ENCODE assay signal across 21 cellular contexts in the genomic region with DNA sequence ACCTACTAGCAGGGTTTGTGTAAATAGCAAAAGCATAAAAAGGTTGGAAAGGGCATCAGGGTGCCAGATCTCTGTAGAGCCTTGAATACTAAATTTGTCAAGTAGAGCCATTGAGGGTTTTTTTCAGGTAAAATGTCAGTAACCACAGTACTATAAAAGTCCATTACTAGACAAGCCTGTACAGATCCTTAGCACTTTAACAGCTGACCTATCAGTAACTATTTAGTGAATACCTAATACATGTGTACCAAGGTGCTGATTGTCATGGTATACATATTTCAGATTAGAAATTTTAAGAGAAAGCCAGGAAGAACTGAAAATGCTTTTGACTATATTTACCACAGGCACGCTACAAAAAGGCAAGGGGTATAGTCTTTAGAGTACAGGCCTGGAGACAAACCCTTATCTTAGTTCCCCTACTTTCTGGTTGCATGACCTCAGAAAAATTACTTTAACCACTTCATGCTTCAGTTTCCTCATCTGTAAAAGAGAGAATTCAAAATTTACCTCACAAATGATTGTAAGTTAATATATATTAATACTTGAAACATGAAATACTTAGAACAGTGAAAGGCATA. TPM values are rescaled to one million over a fixed set of nuclear protein-coding genes. Genes with fewer than 3 reads are reported as not detected.
DNase-seq lines count a peak whose midpoint lies in the region; ATAC-seq lines count a peak whose summit lies in the region.
"Had no signal": no experiment of that assay in that cellular context is flagged by ENCODE, and none has a peak within 500 bp of the region (broad histone marks: within the 10 kb centered on the region; RNA-seq: fewer than 3 reads in every experiment).

No MANE protein-coding gene starts in this region.

- intact Hi-C loops in posterior cingulate gyrus (cut with DNase I), result no loop called here

- H3K4me1 Mint-ChIP-seq in activated T-helper 17 cell treated with anti-CD3 and anti-CD28 coated beads, Interleukin-2, amount 50 U/mL, for 72 hours, result no peaks in the 10 kb centered on the region
- H3K4me1 Mint-ChIP-seq: B cell; central memory CD8-positive, alpha-beta T cell; IgD-negative memory B cell; natural killer cell; T-helper 17 cell had no signal

- H3K27me3 Mint-ChIP-seq in activated T-helper 17 cell treated with anti-CD3 and anti-CD28 coated beads, Interleukin-2, amount 50 U/mL, for 72 hours, result no peaks in the 10 kb centered on the region
- H3K27me3 Mint-ChIP-seq: central memory CD8-positive, alpha-beta T cell; T-helper 17 cell had no signal

- H3K4me3 Mint-ChIP-seq in activated T-helper 17 cell treated with anti-CD3 and anti-CD28 coated beads, Interleukin-2, amount 50 U/mL, for 72 hours, result no peak overlapping the region
- H3K4me3 Mint-ChIP-seq: B cell; central memory CD8-positive, alpha-beta T cell; IgD-negative memory B cell; natural killer cell; T-helper 17 cell had no signal

- DNase-seq in posterior cingulate gyrus, result no peak
- no peak for DNase-seq in DMS153 (lab: John Stamatoyannopoulos, UW)
- no peak for DNase-seq in HuH-7.5 (ENCODE audit: low spot score)
- DNase-seq: activated CD4-positive, alpha-beta T cell treated with anti-CD3 and anti-CD28 coated beads, Interleukin-2, amount 50 U/mL, for 48 hours; activated naive CD4-positive, alpha-beta T cell; amygdala; effector CD8-positive, alpha-beta T cell; MG63; natural killer cell; NCI-H1436; SIG-M5; stimulated activated naive CD4-positive, alpha-beta T cell treated with Interleukin-2 at 50 U/mL for 16 hours; T-helper 17 cell; thyroid gland had no signal

- no peaks in the 10 kb centered on the region for H3K9me3 Mint-ChIP-seq in activated T-helper 17 cell treated with anti-CD3 and anti-CD28 coated beads, Interleukin-2, amount 50 U/mL, for 72 hours
- H3K9me3 Mint-ChIP-seq: central memory CD8-positive, alpha-beta T cell; IgD-negative memory B cell; natural killer cell had no signal

- peak; percentile 50 for ATAC-seq in GM19351 (IDR thresholded peaks at IDR 0.05; ENCODE audit: unreplicated experiment)
- ATAC-seq in HG02759 (IDR thresholded peaks at IDR 0.05; ENCODE audit: unreplicated experiment), result peak; percentile 78
- peak; percentile 57 for ATAC-seq in HG03442 (IDR thresholded peaks at IDR 0.05; ENCODE audit: unreplicated experiment)
- ATAC-seq in activated T-helper 17 cell treated with anti-CD3 and anti-CD28 coated beads, Interleukin-2, amount 50 U/mL, for 72 hours (replicated peaks), result no peak
- ATAC-seq: natural killer cell, T-helper 17 cell had no signal

- H3K27ac Mint-ChIP-seq in activated T-helper 17 cell treated with anti-CD3 and anti-CD28 coated beads, Interleukin-2, amount 50 U/mL, for 72 hours, result no peak overlapping the region
- H3K27ac Mint-ChIP-seq: B cell, IgD-negative memory B cell, natural killer cell, T-helper 17 cell had no signal

- H3K36me3 Mint-ChIP-seq in activated T-helper 17 cell treated with anti-CD3 and anti-CD28 coated beads, Interleukin-2, amount 50 U/mL, for 72 hours (ENCODE audit: low read depth), result no peaks in the 10 kb centered on the region
- H3K36me3 Mint-ChIP-seq: IgD-negative memory B cell, natural killer cell had no signal

RNA-seq across cellular contexts. Expression of gene RAB38, which starts 57.9 kb away (rescaled TPM):
- total RNA-seq in activated T-helper 17 cell treated with anti-CD3 and anti-CD28 coated beads, Interleukin-2, amount 50 U/mL, for 72 hours, result 1 to 10 TPM; 1.2 to 1.9 TPM
- total RNA-seq: B cell had no signal
